ENCODE assay signal across 29 cellular contexts in the genomic region with DNA sequence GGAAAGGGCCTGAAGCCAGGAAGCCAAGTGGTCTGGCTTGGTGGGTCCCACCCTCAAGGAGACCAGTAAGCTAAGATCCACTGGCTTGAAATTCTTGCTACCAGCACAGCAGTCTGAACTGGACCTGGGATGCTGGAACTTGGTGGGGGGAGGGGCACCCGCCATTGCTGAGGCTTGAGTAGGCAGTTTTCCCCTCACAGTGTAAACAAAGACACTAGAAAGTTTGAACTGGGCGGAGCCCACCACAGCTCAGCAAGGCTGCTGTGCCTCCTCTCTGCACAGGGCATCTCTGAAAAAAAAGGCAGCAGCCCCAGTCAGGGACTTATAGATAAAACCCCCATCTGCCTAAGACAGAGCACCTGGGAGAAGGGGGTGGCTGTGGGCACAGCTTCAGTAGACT.
"Had no signal": no experiment of that assay in that cellular context is flagged by ENCODE, and none has a peak within 500 bp of the region (broad histone marks: within the 10 kb centered on the region; RNA-seq: fewer than 3 reads in every experiment).

No MANE protein-coding gene starts in this region.

- ATAC-seq: naive thymus-derived CD8-positive, alpha-beta T cell; natural killer cell treated with Interleukin-12 subunit alpha and Interleukin-12 subunit beta and Interleukin-15 and Interleukin-18, amount 100 ng/mL, for 72 hours; psoas muscle; right cardiac atrium; stimulated activated naive B cell treated with anti-CD40 and anti-IgM and Interleukin-4, amounts not matched to agents 10 μg/mL and 1 μg/mL and 100 μg/mL, for 72 hours had no signal

- H3K4me3 ChIP-seq: ovary, psoas muscle, right lobe of liver, skin epidermis, smooth muscle cell, spleen, stomach, thoracic aorta, thyroid gland, tibial nerve, upper lobe of left lung, vagina had no signal

- H3K4me2 ChIP-seq: smooth muscle cell had no signal

- H3K9me3 Mint-ChIP-seq: neural crest cell; stimulated activated effector memory CD8-positive, alpha-beta T cell treated with anti-CD3 and anti-CD28 coated beads, Interleukin-12 subunit alpha, Interleukin-12 subunit beta, amount 100 ng/mL, for 72 hours; stimulated activated naive CD8-positive, alpha-beta T cell treated with anti-CD3 and anti-CD28 coated beads, Interleukin-15, Interleukin-2, amounts not matched to agents 100 ng/mL and 50 ng/mL, for 24 hours had no signal

- H3K36me3 Mint-ChIP-seq: naive thymus-derived CD8-positive, alpha-beta T cell; natural killer cell treated with Interleukin-12 subunit alpha and Interleukin-12 subunit beta and Interleukin-15 and Interleukin-18, amount 100 ng/mL, for 72 hours; stimulated activated effector memory CD8-positive, alpha-beta T cell treated with anti-CD3 and anti-CD28 coated beads, Interleukin-12 subunit alpha, Interleukin-12 subunit beta, amount 100 ng/mL, for 72 hours; stimulated activated naive B cell treated with anti-CD40 and anti-IgM and Interleukin-4, amounts not matched to agents 10 μg/mL and 1 μg/mL and 100 μg/mL, for 72 hours had no signal

- H2AFZ ChIP-seq: parathyroid adenoma had no signal

- H3K36me3 ChIP-seq: ovary, right lobe of liver, spleen, stomach, thoracic aorta, thyroid gland, tibial nerve, upper lobe of left lung, vagina had no signal

- DNase-seq: naive thymus-derived CD8-positive, alpha-beta T cell; nephron progenitor cell; occipital lobe; ovary; posterior cingulate gyrus; psoas muscle; right cardiac atrium; right lobe of liver; spleen; stimulated activated CD4-positive, alpha-beta T cell treated with anti-CD3 and anti-CD28 coated beads, Interleukin-12 subunit alpha, Interleukin-12 subunit beta, amount 100 ng/mL, for 4 hours; stimulated activated CD4-positive, alpha-beta T cell treated with anti-CD3 and anti-CD28 coated beads, Interleukin-1b, Interleukin-23, amount 100 ng/mL, for 48 hours; stimulated activated CD4-positive, alpha-beta T cell treated with anti-CD3 and anti-CD28 coated beads, Interleukin-4, amount 100 ng/mL, for 1 hour; stimulated activated naive B cell treated with anti-CD40 and anti-IgM and Interleukin-4, amounts not matched to agents 10 μg/mL and 1 μg/mL and 100 μg/mL, for 72 hours; stimulated activated naive CD4-positive, alpha-beta T cell treated with Interleukin-2 at 50 U/mL for 16 hours; stomach; thyroid gland; trophoblast cell; upper lobe of left lung had no signal

- H3K27me3 ChIP-seq: ovary, right lobe of liver, spleen, stomach, thyroid gland, tibial nerve, upper lobe of left lung, vagina had no signal

- H3K27me3 Mint-ChIP-seq: natural killer cell treated with Interleukin-12 subunit alpha and Interleukin-12 subunit beta and Interleukin-15 and Interleukin-18, amount 100 ng/mL, for 72 hours; progenitor cell of endocrine pancreas; stimulated activated naive CD8-positive, alpha-beta T cell treated with anti-CD3 and anti-CD28 coated beads, Interleukin-15, Interleukin-2, amounts not matched to agents 100 ng/mL and 50 ng/mL, for 24 hours had no signal

- H3K27ac ChIP-seq: ovary, parathyroid adenoma, psoas muscle, right lobe of liver, skin epidermis, spleen, stomach, thoracic aorta, thyroid gland, tibial nerve, upper lobe of left lung, vagina had no signal

- H3K4me1 Mint-ChIP-seq: naive thymus-derived CD8-positive, alpha-beta T cell; nephron progenitor cell; neural crest cell; stimulated activated effector memory CD8-positive, alpha-beta T cell treated with anti-CD3 and anti-CD28 coated beads, Interleukin-12 subunit alpha, Interleukin-12 subunit beta, amount 100 ng/mL, for 72 hours; stimulated activated naive B cell treated with anti-CD40 and anti-IgM and Interleukin-4, amounts not matched to agents 10 μg/mL and 1 μg/mL and 100 μg/mL, for 72 hours had no signal

- H3K4me1 ChIP-seq: parathyroid adenoma, psoas muscle, right lobe of liver, spleen, stomach, thyroid gland, tibial nerve, upper lobe of left lung, vagina had no signal

- H3K9me3 ChIP-seq: ovary, psoas muscle, spleen, stomach, thoracic aorta, thyroid gland, tibial nerve, upper lobe of left lung, vagina had no signal

- H3K4me3 Mint-ChIP-seq: naive thymus-derived CD8-positive, alpha-beta T cell; natural killer cell treated with Interleukin-12 subunit alpha and Interleukin-12 subunit beta and Interleukin-15 and Interleukin-18, amount 100 ng/mL, for 72 hours; nephron progenitor cell; neural crest cell; stimulated activated effector memory CD8-positive, alpha-beta T cell treated with anti-CD3 and anti-CD28 coated beads, Interleukin-12 subunit alpha, Interleukin-12 subunit beta, amount 100 ng/mL, for 72 hours; stimulated activated naive B cell treated with anti-CD40 and anti-IgM and Interleukin-4, amounts not matched to agents 10 μg/mL and 1 μg/mL and 100 μg/mL, for 72 hours; stimulated activated naive CD8-positive, alpha-beta T cell treated with anti-CD3 and anti-CD28 coated beads, Interleukin-15, Interleukin-2, amounts not matched to agents 100 ng/mL and 50 ng/mL, for 24 hours had no signal

- H3K27ac Mint-ChIP-seq: naive thymus-derived CD8-positive, alpha-beta T cell; natural killer cell treated with Interleukin-12 subunit alpha and Interleukin-12 subunit beta and Interleukin-15 and Interleukin-18, amount 100 ng/mL, for 72 hours; nephron progenitor cell; progenitor cell of endocrine pancreas; stimulated activated effector memory CD8-positive, alpha-beta T cell treated with anti-CD3 and anti-CD28 coated beads, Interleukin-12 subunit alpha, Interleukin-12 subunit beta, amount 100 ng/mL, for 72 hours; stimulated activated naive B cell treated with anti-CD40 and anti-IgM and Interleukin-4, amounts not matched to agents 10 μg/mL and 1 μg/mL and 100 μg/mL, for 72 hours; stimulated activated naive CD8-positive, alpha-beta T cell treated with anti-CD3 and anti-CD28 coated beads, Interleukin-15, Interleukin-2, amounts not matched to agents 100 ng/mL and 50 ng/mL, for 24 hours had no signal

- H3K9ac ChIP-seq: parathyroid adenoma had no signal
